Comparison of ENCODE assay signal across 7 cellular contexts in the genomic region with DNA sequence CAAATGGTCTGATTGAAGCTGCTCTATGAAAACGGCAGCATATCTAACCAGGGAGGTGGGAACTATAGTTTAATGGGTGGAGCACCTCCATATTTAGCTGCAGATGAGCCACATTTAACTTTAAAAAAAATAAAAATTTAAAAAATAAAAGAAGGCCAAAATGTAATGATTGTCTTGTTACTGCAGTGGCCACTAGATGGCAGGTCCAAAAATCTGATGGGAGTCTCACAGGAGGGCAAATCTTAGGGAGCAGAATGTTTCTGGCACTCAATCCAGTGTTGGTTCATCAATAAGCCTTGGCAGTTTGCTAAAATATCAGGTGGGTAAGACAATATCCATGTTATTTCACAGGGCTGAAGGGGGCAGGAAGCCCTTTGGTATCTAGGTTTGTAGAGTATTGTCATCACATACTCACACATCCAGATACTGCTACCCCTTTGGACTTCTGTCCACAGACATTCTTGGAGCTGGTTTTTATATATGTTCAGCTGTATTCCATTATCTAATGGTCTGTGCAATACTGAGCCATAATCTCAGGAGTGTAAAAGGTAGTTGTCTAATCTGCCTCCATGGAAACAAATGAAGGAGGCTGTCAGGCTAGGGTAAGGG.
DNase-seq lines count a peak whose midpoint lies in the region; ATAC-seq and TF ChIP-seq lines count a peak whose summit lies in the region.

No MANE protein-coding gene starts in this region.

- H3K27me3 ChIP-seq in neural progenitor cell, result no peaks in the 10 kb centered on the region

- no peaks in the 10 kb centered on the region for H3K36me3 ChIP-seq in neural progenitor cell

- H2AFZ ChIP-seq in neural progenitor cell (replicated peaks), result no peak overlapping the region

- H3F3A ChIP-seq in neural progenitor cell (ENCODE audit: low read depth), result no peaks in the 10 kb centered on the region

- no peaks in the 10 kb centered on the region for H4K20me1 ChIP-seq in neural progenitor cell (ENCODE audit: low read depth)

- H3K27ac Mint-ChIP-seq in neural progenitor cell, result no peak overlapping the region

- H3K9me3 ChIP-seq in neural progenitor cell (ENCODE audit: low read depth), result no peaks in the 10 kb centered on the region

- H3K9ac ChIP-seq in neural progenitor cell, result no peak overlapping the region

- H3K9me3 Mint-ChIP-seq in neural progenitor cell, result peaks cover 2% of the 10 kb centered on the region

- H3K27me3 Mint-ChIP-seq in neural progenitor cell (ENCODE audit: insufficient read depth, low read depth), result peaks cover 3% of the 10 kb centered on the region

- POLR2A ChIA-PET in GM10248 (lab: Yijun Ruan, JAX), result no interaction called here

- DNase-seq in GM10248 (ENCODE audit: extremely low spot score) (peak; percentile 9), cardiac fibroblast (ENCODE audit: low read depth in 2 of 2) (peak; percentile 46 to 48), neural progenitor cell (ENCODE audit: low spot score) (peak; percentile 28), foreskin melanocyte (no peak), NCI-H187 treated with DMSO at 0.1 percent for 48 hours (lab: John Stamatoyannopoulos, UW) (no peak)

- peaks cover 2% of the 10 kb centered on the region for H3K4me1 Mint-ChIP-seq in neural progenitor cell

- H3K79me2 ChIP-seq in neural progenitor cell (ENCODE audit: low read depth), result no peaks in the 10 kb centered on the region

- no peak for TF ChIP-seq EP300 in Ishikawa (IDR thresholded peaks at IDR 0.05; ENCODE audit: borderline replicate concordance)

- TF ChIP-seq RAD21 in Ishikawa (IDR thresholded peaks at IDR 0.05; ENCODE audit: low read depth), result peak; percentile 17; the same call in 1 of the 2 replicates

- TF ChIP-seq CTCF in GM10248 (IDR thresholded peaks at IDR 0.05; ENCODE audit: control extremely low read depth, extremely low read depth, low read depth, missing control alignments) (peak; percentile 35), cardiac fibroblast (IDR thresholded peaks at IDR 0.05; ENCODE audit: low read depth, low read length) (peak; percentile 63), neural progenitor cell (IDR thresholded peaks at IDR 0.05) (peak; percentile 73)

- no peak overlapping the region for H3K27ac ChIP-seq in neural progenitor cell

- no peak overlapping the region for H3K4me3 Mint-ChIP-seq in neural progenitor cell

- no peaks in the 10 kb centered on the region for H3K4me1 ChIP-seq in neural progenitor cell

- CTCF ChIA-PET in GM10248 (lab: Yijun Ruan, JAX), result interaction anchor here (0.8 to 1.2 kb wide), 2 partner anchors 12 to 13 kb away, joined by 3 read pairs; no protein-coding TSS in a partner anchor

- no peak for ATAC-seq in HG03378 (IDR thresholded peaks at IDR 0.05; ENCODE audit: unreplicated experiment)

- no peaks in the 10 kb centered on the region for H3K36me3 Mint-ChIP-seq in neural progenitor cell

- H3K4me2 ChIP-seq in neural progenitor cell, result no peak overlapping the region

- no peak overlapping the region for H3K4me3 ChIP-seq in cardiac fibroblast (replicated peaks in 1 of 2; ENCODE audit: low read depth in 2 of 2, low read length in 2 of 2)
- no peak overlapping the region for H3K4me3 ChIP-seq in neural progenitor cell

TF ChIP-seq in Ishikawa, 13 proteins besides CTCF, POLR2A, EP300 and RAD21:
- no peak for TF ChIP-seq TCF12 (IDR thresholded peaks at IDR 0.05; ENCODE audit: low read depth)
- TF ChIP-seq ZBTB7A (IDR thresholded peaks at IDR 0.05; ENCODE audit: low read depth), result no peak
- no peak for TF ChIP-seq TEAD4 (IDR thresholded peaks at IDR 0.05)
- TF ChIP-seq, protein P1, sequence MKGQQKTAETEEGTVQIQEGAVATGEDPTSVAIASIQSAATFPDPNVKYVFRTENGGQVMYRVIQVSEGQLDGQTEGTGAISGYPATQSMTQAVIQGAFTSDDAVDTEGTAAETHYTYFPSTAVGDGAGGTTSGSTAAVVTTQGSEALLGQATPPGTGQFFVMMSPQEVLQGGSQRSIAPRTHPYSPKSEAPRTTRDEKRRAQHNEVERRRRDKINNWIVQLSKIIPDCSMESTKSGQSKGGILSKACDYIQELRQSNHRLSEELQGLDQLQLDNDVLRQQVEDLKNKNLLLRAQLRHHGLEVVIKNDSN (IDR thresholded peaks at IDR 0.05), result no peak
- no peak for TF ChIP-seq YY1 (IDR thresholded peaks at IDR 0.05; ENCODE audit: low read depth)
- TF ChIP-seq, protein P2, sequence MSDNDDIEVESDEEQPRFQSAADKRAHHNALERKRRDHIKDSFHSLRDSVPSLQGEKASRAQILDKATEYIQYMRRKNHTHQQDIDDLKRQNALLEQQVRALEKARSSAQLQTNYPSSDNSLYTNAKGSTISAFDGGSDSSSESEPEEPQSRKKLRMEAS (IDR thresholded peaks at IDR 0.05), result no peak
- no peak for TF ChIP-seq TAF1 (IDR thresholded peaks at IDR 0.05; ENCODE audit: low read depth)

Comparison
In these comparisons a context has a peak if more than half of its experiments do, and no peak if none do; other contexts are left out.
1. DNase-seq: peak in GM10248 (single experiment), cardiac fibroblast (2 of 2) and neural progenitor cell (single experiment); none in foreskin melanocyte (single experiment) and NCI-H187 treated with DMSO at 0.1 percent for 48 hours (single experiment).
2. Peak in every context shown above with its lines, with median percentiles within 50 percentile points of each other: CTCF ChIP-seq.